Comparison of ENCODE assay signal across 1 cellular context in the genomic region with DNA sequence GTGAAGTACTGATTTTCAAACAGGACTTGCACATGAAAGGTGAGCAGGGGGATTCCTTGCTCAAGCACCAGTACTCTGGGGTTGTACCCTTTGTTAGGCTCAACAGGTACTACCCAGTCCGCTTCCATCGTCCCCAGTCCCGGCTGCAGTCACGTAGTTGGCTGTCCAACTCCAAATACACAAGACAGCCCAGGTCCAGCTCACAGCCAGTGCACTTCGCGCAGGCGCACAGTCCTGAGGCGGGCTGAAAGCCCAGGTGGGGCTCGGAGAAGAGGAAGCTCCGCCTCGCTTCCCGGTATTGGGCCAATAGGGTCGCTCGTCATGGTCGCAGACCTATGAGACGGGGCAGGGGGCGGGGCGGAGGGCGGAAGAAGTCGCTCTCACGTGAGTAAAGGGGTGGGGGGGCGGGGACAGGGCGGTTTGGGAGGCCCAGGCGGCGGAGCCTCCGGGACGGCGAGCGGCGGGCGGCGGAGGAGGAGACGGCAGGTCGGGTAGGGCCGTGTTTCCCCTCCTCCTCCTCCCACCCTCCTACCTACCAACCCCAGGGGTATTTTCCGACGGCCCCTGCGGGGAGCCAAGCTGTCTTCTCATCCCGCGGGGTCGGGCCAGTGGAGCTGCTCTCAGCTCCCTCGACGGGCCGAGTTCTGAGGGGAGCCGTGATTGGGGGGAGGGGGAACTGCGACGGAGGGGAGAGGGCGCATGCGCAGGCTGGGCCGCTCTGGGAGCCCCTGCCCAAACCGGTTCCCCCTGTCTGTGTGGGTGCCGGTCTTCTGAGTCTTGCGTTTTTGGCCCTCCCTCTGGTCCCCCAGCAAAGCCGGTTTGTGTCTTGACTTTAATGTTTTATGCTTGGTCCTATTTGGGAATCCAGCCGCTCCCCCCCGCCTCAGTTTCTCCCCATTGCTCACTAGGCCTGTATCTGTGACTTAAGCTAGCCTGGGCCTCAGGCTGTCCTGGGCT.
TF ChIP-seq lines count a peak whose summit lies in the region.

A gene (plus strand): TSS at position 418 of the 957 bp plus-strand sequence. CDS start 16,040 bp downstream, outside the sequence.

TF ChIP-seq in SK-N-SH, 30 proteins besides CTCF, POLR2A, EP300 and RAD21 (continued from another document):
- TF ChIP-seq, protein P1, sequence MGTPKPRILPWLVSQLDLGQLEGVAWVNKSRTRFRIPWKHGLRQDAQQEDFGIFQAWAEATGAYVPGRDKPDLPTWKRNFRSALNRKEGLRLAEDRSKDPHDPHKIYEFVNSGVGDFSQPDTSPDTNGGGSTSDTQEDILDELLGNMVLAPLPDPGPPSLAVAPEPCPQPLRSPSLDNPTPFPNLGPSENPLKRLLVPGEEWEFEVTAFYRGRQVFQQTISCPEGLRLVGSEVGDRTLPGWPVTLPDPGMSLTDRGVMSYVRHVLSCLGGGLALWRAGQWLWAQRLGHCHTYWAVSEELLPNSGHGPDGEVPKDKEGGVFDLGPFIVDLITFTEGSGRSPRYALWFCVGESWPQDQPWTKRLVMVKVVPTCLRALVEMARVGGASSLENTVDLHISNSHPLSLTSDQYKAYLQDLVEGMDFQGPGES (IDR thresholded peaks at IDR 0.05; ENCODE audit: low read depth, low read length): 0 out of 2 replicates have a peak, but pooled peaks have one; percentile 30
- TF ChIP-seq, protein P2, sequence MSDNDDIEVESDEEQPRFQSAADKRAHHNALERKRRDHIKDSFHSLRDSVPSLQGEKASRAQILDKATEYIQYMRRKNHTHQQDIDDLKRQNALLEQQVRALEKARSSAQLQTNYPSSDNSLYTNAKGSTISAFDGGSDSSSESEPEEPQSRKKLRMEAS (IDR thresholded peaks at IDR 0.05; ENCODE audit: low read depth): no peak
- TF ChIP-seq RXRA (IDR thresholded peaks at IDR 0.05; ENCODE audit: borderline replicate concordance, low read depth) (no peak), NRF1 (IDR thresholded peaks at IDR 0.05; ENCODE audit: low read depth, low read length) (peak; percentile 87), GATA2 (CRISPR knock-in tag; IDR thresholded peaks at IDR 0.05) (no peak), CHD2 (IDR thresholded peaks at IDR 0.05; ENCODE audit: low read length, partially characterized antibody) (no peak), NFIC (IDR thresholded peaks at IDR 0.05; ENCODE audit: borderline replicate concordance) (no peak), FOXJ3 (CRISPR knock-in tag; IDR thresholded peaks at IDR 0.05) (no peak), EZH2phosphoT487 (IDR thresholded peaks at IDR 0.05; ENCODE audit: borderline replicate concordance, low read depth) (no peak), POLR2AphosphoS5 (IDR thresholded peaks at IDR 0.05; ENCODE audit: low read depth, low read length) (peak; percentile 90), YY1 (IDR thresholded peaks at IDR 0.05; ENCODE audit: low read depth) (no peak), GABPA (IDR thresholded peaks at IDR 0.05; ENCODE audit: low read depth) (peak; percentile 77), TAF1 (IDR thresholded peaks at IDR 0.05; ENCODE audit: borderline replicate concordance, low read depth, low read length) (0 out of 2 replicates have a peak, but pooled peaks have one; percentile 25), MXI1 (IDR thresholded peaks at IDR 0.05; ENCODE audit: low read depth, low read length) (peak; percentile 50; the same call in 1 of the 2 replicates), SMC3 (IDR thresholded peaks at IDR 0.05; ENCODE audit: low read depth, low read length) (no peak), FOSL2 (IDR thresholded peaks at IDR 0.05; ENCODE audit: borderline replicate concordance, low read depth) (no peak)
- TF ChIP-seq, protein P3, sequence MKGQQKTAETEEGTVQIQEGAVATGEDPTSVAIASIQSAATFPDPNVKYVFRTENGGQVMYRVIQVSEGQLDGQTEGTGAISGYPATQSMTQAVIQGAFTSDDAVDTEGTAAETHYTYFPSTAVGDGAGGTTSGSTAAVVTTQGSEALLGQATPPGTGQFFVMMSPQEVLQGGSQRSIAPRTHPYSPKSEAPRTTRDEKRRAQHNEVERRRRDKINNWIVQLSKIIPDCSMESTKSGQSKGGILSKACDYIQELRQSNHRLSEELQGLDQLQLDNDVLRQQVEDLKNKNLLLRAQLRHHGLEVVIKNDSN (IDR thresholded peaks at IDR 0.05; ENCODE audit: borderline replicate concordance, low read depth): 0 out of 2 replicates have a peak, but pooled peaks have one; percentile 55
- TF ChIP-seq, protein P4, sequence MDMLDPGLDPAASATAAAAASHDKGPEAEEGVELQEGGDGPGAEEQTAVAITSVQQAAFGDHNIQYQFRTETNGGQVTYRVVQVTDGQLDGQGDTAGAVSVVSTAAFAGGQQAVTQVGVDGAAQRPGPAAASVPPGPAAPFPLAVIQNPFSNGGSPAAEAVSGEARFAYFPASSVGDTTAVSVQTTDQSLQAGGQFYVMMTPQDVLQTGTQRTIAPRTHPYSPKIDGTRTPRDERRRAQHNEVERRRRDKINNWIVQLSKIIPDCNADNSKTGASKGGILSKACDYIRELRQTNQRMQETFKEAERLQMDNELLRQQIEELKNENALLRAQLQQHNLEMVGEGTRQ (IDR thresholded peaks at IDR 0.05; ENCODE audit: borderline replicate concordance, low read depth, low read length): no peak; the same call in 1 of the 2 replicates
